Comparison of ENCODE assay signal across 4 cellular contexts in genomic region chr19:411121-411722, GRCh38. TPM values are rescaled to one million over a fixed set of nuclear protein-coding genes. Genes with fewer than 3 reads are reported as not detected.
"Had no signal": no experiment of that assay in that cellular context is flagged by ENCODE, and none has a peak within 500 bp of the region (broad histone marks: within the 10 kb centered on the region; RNA-seq: fewer than 3 reads in every experiment).

No MANE protein-coding gene starts in this region.

RNA-seq across cellular contexts. Expression of gene C2CD4C, which starts 2.3 kb away (rescaled TPM):
- total RNA-seq: activated B cell treated with CpG ODN at 0.5 μM for 24 hours, K562, M059J had no signal

RNA-seq across cellular contexts. Expression of gene SHC2, which starts 49.6 kb away (rescaled TPM):
- total RNA-seq: activated B cell treated with CpG ODN at 0.5 μM for 24 hours, IMR-90 had no signal
